In genomic region chr3:16801223-16801622, GRCh38 we compare ENCODE assay signal across 13 cellular contexts.
A peak's percentile ranks its signal among the peaks of the same experiment; 100 is the strongest.
DNase-seq lines count a peak whose midpoint lies in the region; ATAC-seq, FAIRE-seq and TF ChIP-seq lines count a peak whose summit lies in the region.
"Had no signal": no experiment of that assay in that cellular context is flagged by ENCODE, and none has a peak within 500 bp of the region (broad histone marks: within the 10 kb centered on the region; RNA-seq: fewer than 3 reads in every experiment).

No MANE protein-coding gene starts in this region.

- H3K36me3 ChIP-seq in kidney (ENCODE audit: control insufficient read depth in 1 of 2, insufficient read depth in 2 of 2, low read length in 2 of 2): no peaks in the 10 kb centered on the region
- H3K36me3 ChIP-seq: sigmoid colon had no signal

- H3K27me3 Mint-ChIP-seq in effector memory CD8-positive, alpha-beta T cell: no peaks in the 10 kb centered on the region
- H3K27me3 Mint-ChIP-seq: IgD-negative memory B cell had no signal

- H3K4me1 Mint-ChIP-seq in effector memory CD8-positive, alpha-beta T cell (ENCODE audit: low read depth in 2 of 2): peaks cover 23 to 29% of the 10 kb centered on the region in 2 donors

- no peaks in the 10 kb centered on the region for H3K9me3 Mint-ChIP-seq in effector memory CD8-positive, alpha-beta T cell
- H3K9me3 Mint-ChIP-seq: IgD-negative memory B cell had no signal

- intact Hi-C loops in kidney (cut with DNase I): no loop called here

- peak; percentile 35 for ATAC-seq in GM19351 (IDR thresholded peaks at IDR 0.05; ENCODE audit: unreplicated experiment)
- ATAC-seq in effector memory CD8-positive, alpha-beta T cell (replicated peaks): peak; percentile 40
- ATAC-seq: WTC11 had no signal

- no peak overlapping the region for H3K4me3 ChIP-seq in kidney (ENCODE audit: low read length in 2 of 2)
- H3K4me3 ChIP-seq: sigmoid colon had no signal

- no peak overlapping the region for H3K9ac ChIP-seq in kidney (ENCODE audit: low read length in 2 of 2)

- H3K4me1 ChIP-seq in kidney (ENCODE audit: control insufficient read depth in 1 of 2, insufficient read depth in 1 of 2, low read depth in 1 of 2, low read length in 2 of 2): peaks cover 4 to 6% of the 10 kb centered on the region in 2 donors
- H3K4me1 ChIP-seq: sigmoid colon had no signal

- H3K9me3 ChIP-seq in kidney (ENCODE audit: control insufficient read depth in 1 of 2, low read length in 2 of 2): no peaks in the 10 kb centered on the region

- no peak for FAIRE-seq in kidney (lab: Jason Lieb, UNC)
- FAIRE-seq: endometrium had no signal

- H3K27ac ChIP-seq in kidney (ENCODE audit: low read depth in 2 of 2, low read length in 2 of 2): no peak overlapping the region

- DNase-seq in NCI-H524 (lab: John Stamatoyannopoulos, UW): peak; percentile 25 to 56
- DNase-seq in effector memory CD8-positive, alpha-beta T cell: no peak
- DNase-seq in pons (ENCODE audit: low spot score): peak; percentile 81
- DNase-seq in activated CD4-positive, alpha-beta T cell treated with anti-CD3 and anti-CD28 coated beads, Interleukin-2, amount 50 U/mL, for 4 hours: no peak
- DNase-seq in activated CD4-positive, alpha-beta T cell treated with anti-CD3 and anti-CD28 coated beads, Interleukin-2, amount 50 U/mL, for 1 hour: no peak
- DNase-seq in retina: no peak
- DNase-seq in kidney: no peak
- DNase-seq: activated naive CD4-positive, alpha-beta T cell treated with anti-CD3 and anti-CD28 coated beads, Interleukin-2, amount 10 ng/mL, durations not matched to agents 7 days and 5 days; sigmoid colon had no signal

- no peak overlapping the region for H3K4me3 Mint-ChIP-seq in effector memory CD8-positive, alpha-beta T cell
- H3K4me3 Mint-ChIP-seq: activated naive CD4-positive, alpha-beta T cell treated with anti-CD3 and anti-CD28 coated beads, Interleukin-2, amount 10 ng/mL, durations not matched to agents 7 days and 5 days; WTC11 had no signal

- no peaks in the 10 kb centered on the region for H3K36me3 Mint-ChIP-seq in effector memory CD8-positive, alpha-beta T cell (ENCODE audit: insufficient read depth)
- H3K36me3 Mint-ChIP-seq: IgD-negative memory B cell had no signal

- TF ChIP-seq CTCF in kidney (IDR thresholded peaks at IDR 0.05; ENCODE audit: borderline replicate concordance, extremely low read depth, insufficient read depth): no peak

- no peak overlapping the region for H3K27ac Mint-ChIP-seq in effector memory CD8-positive, alpha-beta T cell
- H3K27ac Mint-ChIP-seq: WTC11 had no signal

Comparison
In these comparisons a context has a peak if more than half of its experiments do, and no peak if none do; other contexts are left out.
1. DNase-seq: peak in NCI-H524 (2 of 2) and pons (single experiment); none in effector memory CD8-positive, alpha-beta T cell (0 of 3), activated CD4-positive, alpha-beta T cell treated with anti-CD3 and anti-CD28 coated beads, Interleukin-2, amount 50 U/mL, for 4 hours (0 of 2), activated CD4-positive, alpha-beta T cell treated with anti-CD3 and anti-CD28 coated beads, Interleukin-2, amount 50 U/mL, for 1 hour (single experiment), retina (single experiment) and kidney (single experiment).